29 cellular contexts compared by ENCODE assay signal in the genomic region with DNA sequence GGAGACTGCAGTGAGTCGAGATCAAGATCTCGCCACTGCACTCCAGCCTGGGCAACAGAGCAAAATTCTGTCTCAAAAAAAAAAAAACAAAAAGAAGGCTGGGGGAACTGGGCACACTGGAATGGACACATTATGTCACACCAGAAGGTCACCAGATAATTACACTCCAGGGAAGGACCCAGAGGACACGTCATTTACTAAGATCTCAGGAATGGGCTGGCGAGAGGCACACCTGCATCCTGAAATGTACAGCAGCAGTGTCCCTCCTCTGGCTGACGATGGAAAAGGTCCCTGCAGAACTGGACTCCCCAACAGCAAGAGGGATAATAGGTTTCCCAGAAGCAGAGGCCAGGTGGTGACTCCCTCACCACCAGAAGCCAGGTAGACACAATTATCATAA.
"Had no signal": no experiment of that assay in that cellular context is flagged by ENCODE, and none has a peak within 500 bp of the region (broad histone marks: within the 10 kb centered on the region; RNA-seq: fewer than 3 reads in every experiment).

No MANE protein-coding gene starts in this region.

- H3K27ac ChIP-seq: ascending aorta, breast epithelium, cardiac muscle cell, epithelial cell of prostate, esophagus squamous epithelium, gastroesophageal sphincter, heart right ventricle had no signal

- H3K27me3 ChIP-seq: ascending aorta, breast epithelium, cardiac muscle cell, esophagus squamous epithelium, gastroesophageal sphincter had no signal

- H3K4me1 Mint-ChIP-seq: brain had no signal

- H3K9me3 Mint-ChIP-seq: activated CD4-positive, alpha-beta memory T cell treated with anti-CD3 and anti-CD28 coated beads for 36 hours; activated T-helper 17 cell treated with anti-CD3 and anti-CD28 coated beads, Interleukin-2, amount 50 U/mL, for 72 hours; effector memory CD8-positive, alpha-beta T cell had no signal

- ATAC-seq: activated CD4-positive, alpha-beta T cell treated with anti-CD3 and anti-CD28 coated beads for 36 hours; activated CD8-positive, alpha-beta memory T cell treated with anti-CD3 and anti-CD28 coated beads, Interleukin-2, amount 10 ng/mL, durations not matched to agents 7 days and 5 days; activated CD8-positive, alpha-beta T cell treated with anti-CD3 and anti-CD28 coated beads, Interleukin-2, amount 10 ng/mL, durations not matched to agents 7 days and 5 days; activated T-helper 17 cell treated with anti-CD3 and anti-CD28 coated beads, Interleukin-2, amount 50 U/mL, for 72 hours; effector memory CD8-positive, alpha-beta T cell; gastroesophageal sphincter; heart right ventricle had no signal

- H3K36me3 Mint-ChIP-seq: activated CD4-positive, alpha-beta memory T cell treated with anti-CD3 and anti-CD28 coated beads for 36 hours; activated naive CD8-positive, alpha-beta T cell; brain had no signal

- H3K27ac Mint-ChIP-seq: activated CD4-positive, alpha-beta memory T cell treated with anti-CD3 and anti-CD28 coated beads for 36 hours; activated CD4-positive, alpha-beta T cell treated with anti-CD3 and anti-CD28 coated beads for 36 hours; activated CD4-positive, alpha-beta T cell treated with anti-CD3 and anti-CD28 coated beads, Interleukin-2, amount 10 ng/mL, durations not matched to agents 24 days and 14 days; activated CD8-positive, alpha-beta memory T cell treated with anti-CD3 and anti-CD28 coated beads, Interleukin-2, amount 10 ng/mL, durations not matched to agents 7 days and 5 days; activated CD8-positive, alpha-beta T cell treated with anti-CD3 and anti-CD28 coated beads, Interleukin-2, amount 10 ng/mL, durations not matched to agents 7 days and 5 days; activated naive CD8-positive, alpha-beta T cell; activated T-helper 17 cell treated with anti-CD3 and anti-CD28 coated beads, Interleukin-2, amount 50 U/mL, for 72 hours; effector memory CD8-positive, alpha-beta T cell had no signal

- H3K9me3 ChIP-seq: ascending aorta, breast epithelium, esophagus squamous epithelium, gastroesophageal sphincter, heart right ventricle had no signal

- H3K27me3 Mint-ChIP-seq: activated CD4-positive, alpha-beta memory T cell treated with anti-CD3 and anti-CD28 coated beads for 36 hours; activated CD4-positive, alpha-beta T cell treated with anti-CD3 and anti-CD28 coated beads for 36 hours; activated CD4-positive, alpha-beta T cell treated with anti-CD3 and anti-CD28 coated beads, Interleukin-2, amount 10 ng/mL, durations not matched to agents 24 days and 14 days; activated CD8-positive, alpha-beta memory T cell treated with anti-CD3 and anti-CD28 coated beads, Interleukin-2, amount 10 ng/mL, durations not matched to agents 7 days and 5 days; activated naive CD8-positive, alpha-beta T cell; activated T-helper 17 cell treated with anti-CD3 and anti-CD28 coated beads, Interleukin-2, amount 50 U/mL, for 72 hours; brain; central memory CD8-positive, alpha-beta T cell; effector memory CD8-positive, alpha-beta T cell had no signal

- H3K36me3 ChIP-seq: ascending aorta, breast epithelium, cardiac muscle cell, esophagus squamous epithelium, gastroesophageal sphincter, heart right ventricle had no signal

- H3K4me1 ChIP-seq: ascending aorta, breast epithelium, gastroesophageal sphincter, heart right ventricle had no signal

- H3K4me3 ChIP-seq: ascending aorta, breast epithelium, cardiac muscle cell, esophagus squamous epithelium, gastroesophageal sphincter, heart right ventricle had no signal

- H3K4me3 Mint-ChIP-seq: activated CD4-positive, alpha-beta memory T cell treated with anti-CD3 and anti-CD28 coated beads for 36 hours; activated CD4-positive, alpha-beta T cell treated with anti-CD3 and anti-CD28 coated beads for 36 hours; activated CD4-positive, alpha-beta T cell treated with anti-CD3 and anti-CD28 coated beads, Interleukin-2, amount 10 ng/mL, durations not matched to agents 24 days and 14 days; activated CD8-positive, alpha-beta memory T cell treated with anti-CD3 and anti-CD28 coated beads, Interleukin-2, amount 10 ng/mL, durations not matched to agents 7 days and 5 days; activated CD8-positive, alpha-beta T cell treated with anti-CD3 and anti-CD28 coated beads, Interleukin-2, amount 10 ng/mL, durations not matched to agents 7 days and 5 days; activated naive CD8-positive, alpha-beta T cell; activated T-helper 17 cell treated with anti-CD3 and anti-CD28 coated beads, Interleukin-2, amount 50 U/mL, for 72 hours; brain; central memory CD8-positive, alpha-beta T cell; effector memory CD8-positive, alpha-beta T cell had no signal

- DNase-seq: activated CD4-positive, alpha-beta memory T cell treated with anti-CD3 and anti-CD28 coated beads for 36 hours; activated CD4-positive, alpha-beta T cell treated with anti-CD3 and anti-CD28 coated beads for 36 hours; activated CD4-positive, alpha-beta T cell treated with anti-CD3 and anti-CD28 coated beads, Interleukin-2, amount 10 ng/mL, durations not matched to agents 24 days and 14 days; activated CD4-positive, CD25-positive, alpha-beta regulatory T cell; activated CD4-positive, CD25-positive, alpha-beta regulatory T cell treated with anti-CD3 and anti-CD28 coated beads, Interleukin-2, amount 50 U/mL, for 72 hours; activated CD8-positive, alpha-beta memory T cell treated with anti-CD3 and anti-CD28 coated beads, Interleukin-2, amount 10 ng/mL, durations not matched to agents 7 days and 5 days; activated CD8-positive, alpha-beta memory T cell treated with anti-CD3 and anti-CD28 coated beads, Interleukin-2, amount 50 U/mL, for 4 hours; activated CD8-positive, alpha-beta T cell treated with anti-CD3 and anti-CD28 coated beads, Interleukin-2, amount 10 ng/mL, durations not matched to agents 7 days and 5 days; activated gamma-delta T cell; activated naive CD4-positive, alpha-beta T cell; activated naive CD4-positive, alpha-beta T cell treated with anti-CD3 and anti-CD28 coated beads, Interleukin-2, amount 50 U/mL, for 16 hours; activated T-cell treated with anti-CD3 and anti-CD28 coated beads, Interleukin-2, amount 50 U/mL, for 1 hour; cortex of kidney; dermis blood vessel endothelial cell; effector CD4-positive, alpha-beta T cell; effector memory CD8-positive, alpha-beta T cell; esophagus squamous epithelium; foreskin melanocyte; heart right ventricle; T-helper 2 cell had no signal
